Comparison of ENCODE assay signal across 8 cellular contexts in the genomic region with DNA sequence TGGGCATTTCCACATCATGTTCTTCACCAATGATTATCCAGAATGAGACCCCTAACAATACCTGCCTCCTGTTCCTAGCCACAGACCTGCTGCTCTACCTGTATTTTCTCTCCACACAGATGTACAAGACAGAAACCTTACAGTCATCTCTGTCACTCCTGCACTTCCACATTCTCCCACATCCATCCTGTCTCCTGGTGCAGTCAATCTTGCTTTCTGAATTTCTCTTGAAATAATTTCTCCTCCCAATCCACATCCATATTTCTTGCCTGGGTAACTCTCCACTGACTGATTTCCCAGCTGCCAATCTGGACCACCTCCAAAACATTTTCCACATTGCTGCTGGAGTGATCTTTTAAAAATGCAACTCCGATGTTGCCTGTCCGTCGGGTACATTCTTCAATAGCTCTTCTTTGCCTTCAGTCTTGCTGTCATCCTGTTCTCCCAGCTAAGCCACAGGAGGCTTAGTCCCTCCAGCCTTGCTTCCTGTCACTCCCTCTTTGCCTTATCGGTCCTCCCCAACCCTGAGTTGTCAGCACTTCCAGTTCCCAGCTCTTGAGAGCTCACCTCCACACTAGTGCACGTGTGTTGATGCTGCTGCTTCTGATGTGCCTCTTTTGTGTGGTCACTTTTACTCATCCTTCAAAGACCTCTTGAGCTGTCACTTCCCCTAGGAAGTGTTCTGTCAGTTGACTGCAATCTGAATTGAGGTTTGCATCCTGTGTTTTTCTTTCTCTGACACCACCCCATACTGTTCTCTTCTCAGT. TPM values are rescaled to one million over a fixed set of nuclear protein-coding genes. Genes with fewer than 3 reads are reported as not detected.
DNase-seq lines count a peak whose midpoint lies in the region; ATAC-seq and TF ChIP-seq lines count a peak whose summit lies in the region.

No MANE protein-coding gene starts in this region.

- DNase-seq in CD4-positive, CD25-positive, alpha-beta regulatory T cell: peak in 1 of 3 donors; percentile 74
- DNase-seq in T-helper 17 cell: no peak
- DNase-seq in hepatic stellate cell (ENCODE audit: low spot score): peak; percentile 54
- no peak for DNase-seq in SHP77 (lab: John Stamatoyannopoulos, UW)
- no peak for DNase-seq in iPS-NIHi11 (ENCODE audit: low spot score)
- DNase-seq in lower lobe of right lung: no peak

- no peaks in the 10 kb centered on the region for H3K36me3 Mint-ChIP-seq in CD4-positive, CD25-positive, alpha-beta regulatory T cell
- peaks cover 3% of the 10 kb centered on the region for H3K36me3 Mint-ChIP-seq in T-helper 17 cell (ENCODE audit: low read depth)

- H3K27ac Mint-ChIP-seq in CD4-positive, CD25-positive, alpha-beta regulatory T cell: peak overlapping the region in 2 of 3 donors; percentile 68 to 83
- H3K27ac Mint-ChIP-seq in T-helper 17 cell: peak overlapping the region; percentile 68

- no peaks in the 10 kb centered on the region for H3K9me3 ChIP-seq in CD4-positive, CD25-positive, alpha-beta regulatory T cell (ENCODE audit: control insufficient read depth in 2 of 2, low read length in 2 of 2)
- H3K9me3 ChIP-seq in T-helper 17 cell (ENCODE audit: control insufficient read depth, low read length, poor library complexity, severe bottlenecking) (no peaks in the 10 kb centered on the region), lower lobe of right lung (no peaks in the 10 kb centered on the region)

- H3K27me3 Mint-ChIP-seq in CD4-positive, CD25-positive, alpha-beta regulatory T cell: no peaks in the 10 kb centered on the region
- no peaks in the 10 kb centered on the region for H3K27me3 Mint-ChIP-seq in T-helper 17 cell

- TF ChIP-seq CTCF in lower lobe of right lung (IDR thresholded peaks at IDR 0.05): no peak

- no peaks in the 10 kb centered on the region for H3K27me3 ChIP-seq in CD4-positive, CD25-positive, alpha-beta regulatory T cell (ENCODE audit: control insufficient read depth, insufficient read depth, low read length)
- H3K27me3 ChIP-seq in lower lobe of right lung (ENCODE audit: low read depth): peaks cover 5% of the 10 kb centered on the region

- peak overlapping the region; percentile 49 for H3K4me3 ChIP-seq in CD4-positive, CD25-positive, alpha-beta regulatory T cell (ENCODE audit: low read depth, low read length)
- H3K4me3 ChIP-seq in lower lobe of right lung: no peak overlapping the region

- no peaks in the 10 kb centered on the region for H3K36me3 ChIP-seq in CD4-positive, CD25-positive, alpha-beta regulatory T cell (ENCODE audit: control insufficient read depth, insufficient read depth, low read length)
- no peaks in the 10 kb centered on the region for H3K36me3 ChIP-seq in lower lobe of right lung

- no peak overlapping the region for H3K27ac ChIP-seq in CD4-positive, CD25-positive, alpha-beta regulatory T cell (ENCODE audit: insufficient read depth, low read length, poor library complexity, severe bottlenecking)
- H3K27ac ChIP-seq in lower lobe of right lung: no peak overlapping the region

- H3K4me1 Mint-ChIP-seq in CD4-positive, CD25-positive, alpha-beta regulatory T cell: peaks cover 25 to 70% (median 39%) of the 10 kb centered on the region in 4 donors
- H3K4me1 Mint-ChIP-seq in T-helper 17 cell: peaks cover 26% of the 10 kb centered on the region

- H3K4me3 Mint-ChIP-seq in CD4-positive, CD25-positive, alpha-beta regulatory T cell: peak overlapping the region; percentile 16 to 55 (median 38)
- peak overlapping the region; percentile 76 for H3K4me3 Mint-ChIP-seq in T-helper 17 cell

- peak; percentile 31 to 51 for ATAC-seq in CD4-positive, CD25-positive, alpha-beta regulatory T cell (ENCODE audit: low read depth in 2 of 2)
- ATAC-seq in GM19025 (IDR thresholded peaks at IDR 0.05; ENCODE audit: low read depth, unreplicated experiment) (peak; percentile 37), HG03457 (IDR thresholded peaks at IDR 0.05; ENCODE audit: unreplicated experiment) (peak; percentile 44), T-helper 17 cell (peak; percentile 46), lower lobe of right lung (no peak)

- peaks cover 18% of the 10 kb centered on the region for H3K4me1 ChIP-seq in CD4-positive, CD25-positive, alpha-beta regulatory T cell (ENCODE audit: control insufficient read depth, insufficient read depth, low read length, poor library complexity, severe bottlenecking)
- peaks cover 19% of the 10 kb centered on the region for H3K4me1 ChIP-seq in lower lobe of right lung

- intact Hi-C loops in lower lobe of right lung (cut with DNase I): no loop called here

- no peaks in the 10 kb centered on the region for H3K9me3 Mint-ChIP-seq in CD4-positive, CD25-positive, alpha-beta regulatory T cell

RNA-seq across cellular contexts. Expression of a gene that starts 15.1 kb away (rescaled TPM):
- total RNA-seq in CD4-positive, CD25-positive, alpha-beta regulatory T cell: 5.5 TPM
- 10 to 100 TPM in 2 of 4 donors, 1 to 10 TPM in 2; 9.6 to 12.8 (median 11.2) TPM for polyA plus RNA-seq in CD4-positive, CD25-positive, alpha-beta regulatory T cell
- total RNA-seq in T-helper 17 cell (1 to 10 TPM; 3.3 to 5.6 TPM), lower lobe of right lung (8.3 TPM)

Comparison
In these comparisons a context has a peak if more than half of its experiments do, and no peak if none do; other contexts are left out.
1. ATAC-seq: peak in CD4-positive, CD25-positive, alpha-beta regulatory T cell (2 of 2), GM19025 (single experiment), HG03457 (single experiment) and T-helper 17 cell (single experiment); none in lower lobe of right lung (0 of 2).